ENCODE assay signal across 9 cellular contexts in the genomic region with DNA sequence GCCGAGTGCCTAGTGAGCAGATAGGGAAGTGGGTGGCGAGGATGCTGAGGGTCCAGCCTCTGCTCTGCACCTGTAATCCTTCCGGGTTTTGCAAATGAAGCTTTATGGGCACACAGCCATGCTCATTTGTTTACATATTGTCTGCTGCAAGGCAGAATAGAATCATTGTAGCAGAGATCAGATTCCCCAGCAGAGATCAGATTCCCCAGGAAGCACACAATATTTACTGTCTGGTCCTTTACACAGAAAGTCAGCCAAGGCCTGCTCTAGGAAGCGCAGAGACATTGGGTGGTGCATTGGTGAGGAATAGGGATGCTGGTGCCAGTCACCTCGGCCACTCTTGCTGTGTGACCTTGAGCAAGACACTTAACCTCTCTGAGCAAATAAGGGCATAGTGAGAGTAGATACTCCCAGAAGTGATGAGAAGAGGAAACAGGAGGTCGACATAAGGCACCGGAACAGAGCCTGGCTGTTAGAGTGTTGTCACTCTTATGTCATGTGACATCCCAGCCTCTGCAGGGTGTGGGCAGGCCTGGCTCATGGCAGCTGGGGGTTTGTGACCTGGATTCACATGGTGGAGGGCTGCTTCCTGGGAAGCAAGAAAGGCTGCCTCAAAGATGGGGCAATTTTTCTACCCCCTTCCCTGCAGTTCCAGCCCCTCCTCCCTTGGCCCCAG. TPM values are rescaled to one million over a fixed set of nuclear protein-coding genes. Genes with fewer than 3 reads are reported as not detected.
DNase-seq lines count a peak whose midpoint lies in the region; ATAC-seq and TF ChIP-seq lines count a peak whose summit lies in the region.
"Had no signal": no experiment of that assay in that cellular context is flagged by ENCODE, and none has a peak within 500 bp of the region (broad histone marks: within the 10 kb centered on the region; RNA-seq: fewer than 3 reads in every experiment).

No MANE protein-coding gene starts in this region.

- H3K4me1 ChIP-seq in GM23338 (ENCODE audit: insufficient read depth) (peaks cover 35% of the 10 kb centered on the region), HAP-1 (peaks cover 4% of the 10 kb centered on the region), lower lobe of right lung (peaks cover 26% of the 10 kb centered on the region)

- H2AFZ ChIP-seq in GM23338, result no peak overlapping the region

- H3K79me2 ChIP-seq in GM23338 (replicated peaks; ENCODE audit: insufficient read depth), result peaks cover 84% of the 10 kb centered on the region

- intact Hi-C loops in lower lobe of right lung (cut with DNase I), result no loop called here

- no peak overlapping the region for H3K27ac Mint-ChIP-seq in GM23338
- peak overlapping the region; percentile 79 for H3K27ac Mint-ChIP-seq in activated CD8-positive, alpha-beta T cell treated with anti-CD3 and anti-CD28 coated beads, Interleukin-2, amount 10 ng/mL, durations not matched to agents 7 days and 5 days
- H3K27ac Mint-ChIP-seq in natural killer cell treated with Interleukin-12 subunit alpha and Interleukin-12 subunit beta and Interleukin-15 and Interleukin-18, amount 100 ng/mL, for 72 hours, result peak overlapping the region in 1 of 2 donors; percentile 26

- no peak overlapping the region for H3K4me2 ChIP-seq in GM23338

- H3K4me3 ChIP-seq in GM23338 (no peak overlapping the region), HAP-1 (no peak overlapping the region), lower lobe of right lung (no peak overlapping the region)
- H3K4me3 ChIP-seq: gastroesophageal sphincter had no signal

- H3F3A ChIP-seq in GM23338 (replicated peaks; ENCODE audit: low read depth), result peaks cover 15% of the 10 kb centered on the region; the same call in 1 of the 2 replicates

- peaks cover 15% of the 10 kb centered on the region for H3K27me3 Mint-ChIP-seq in GM23338 (ENCODE audit: insufficient read depth, low read depth, poor library complexity)
- H3K27me3 Mint-ChIP-seq in activated CD8-positive, alpha-beta T cell treated with anti-CD3 and anti-CD28 coated beads, Interleukin-2, amount 10 ng/mL, durations not matched to agents 7 days and 5 days (ENCODE audit: low read depth), result no peaks in the 10 kb centered on the region
- H3K27me3 Mint-ChIP-seq in natural killer cell treated with Interleukin-12 subunit alpha and Interleukin-12 subunit beta and Interleukin-15 and Interleukin-18, amount 100 ng/mL, for 72 hours, result no peaks in the 10 kb centered on the region

- ATAC-seq in GM23338, result no peak
- ATAC-seq in activated CD8-positive, alpha-beta T cell treated with anti-CD3 and anti-CD28 coated beads, Interleukin-2, amount 10 ng/mL, durations not matched to agents 7 days and 5 days, result peak; percentile 77
- ATAC-seq in natural killer cell treated with Interleukin-12 subunit alpha and Interleukin-12 subunit beta and Interleukin-15 and Interleukin-18, amount 100 ng/mL, for 72 hours, result peak; percentile 48 to 61
- ATAC-seq in lower lobe of right lung, result no peak
- no peak for ATAC-seq in GM19351 (IDR thresholded peaks at IDR 0.05; ENCODE audit: unreplicated experiment)
- ATAC-seq: gastroesophageal sphincter had no signal

- H3K9me3 ChIP-seq in HAP-1, result no peaks in the 10 kb centered on the region
- no peaks in the 10 kb centered on the region for H3K9me3 ChIP-seq in lower lobe of right lung
- H3K9me3 ChIP-seq: gastroesophageal sphincter had no signal

- H3K4me3 Mint-ChIP-seq in GM23338, result no peak overlapping the region
- no peak overlapping the region for H3K4me3 Mint-ChIP-seq in activated CD8-positive, alpha-beta T cell treated with anti-CD3 and anti-CD28 coated beads, Interleukin-2, amount 10 ng/mL, durations not matched to agents 7 days and 5 days
- no peak overlapping the region for H3K4me3 Mint-ChIP-seq in natural killer cell treated with Interleukin-12 subunit alpha and Interleukin-12 subunit beta and Interleukin-15 and Interleukin-18, amount 100 ng/mL, for 72 hours

- no peaks in the 10 kb centered on the region for H3K9me3 Mint-ChIP-seq in GM23338
- no peaks in the 10 kb centered on the region for H3K9me3 Mint-ChIP-seq in activated CD8-positive, alpha-beta T cell treated with anti-CD3 and anti-CD28 coated beads, Interleukin-2, amount 10 ng/mL, durations not matched to agents 7 days and 5 days (ENCODE audit: insufficient read depth)
- no peaks in the 10 kb centered on the region for H3K9me3 Mint-ChIP-seq in natural killer cell treated with Interleukin-12 subunit alpha and Interleukin-12 subunit beta and Interleukin-15 and Interleukin-18, amount 100 ng/mL, for 72 hours

- H4K20me1 ChIP-seq in GM23338 (replicated peaks; ENCODE audit: insufficient read depth), result peaks cover 8% of the 10 kb centered on the region

- POLR2A ChIA-PET in activated CD8-positive, alpha-beta T cell treated with anti-CD3 and anti-CD28 coated beads, Interleukin-2, amount 10 ng/mL, durations not matched to agents 7 days and 5 days (lab: Charles Lee), result interaction anchor here (0.9 kb wide), 1 partner anchor 9 kb away, joined by 3 read pairs; no protein-coding TSS in a partner anchor

- H3K27me3 ChIP-seq in GM23338 (ENCODE audit: insufficient read depth), result no peaks in the 10 kb centered on the region
- H3K27me3 ChIP-seq in HAP-1 (ENCODE audit: low read depth), result no peaks in the 10 kb centered on the region
- H3K27me3 ChIP-seq in lower lobe of right lung (ENCODE audit: low read depth), result no peaks in the 10 kb centered on the region
- H3K27me3 ChIP-seq: gastroesophageal sphincter had no signal

- no peaks in the 10 kb centered on the region for H3K36me3 ChIP-seq in GM23338 (ENCODE audit: insufficient read depth)
- H3K36me3 ChIP-seq in HAP-1 (replicated peaks), result no peaks in the 10 kb centered on the region
- no peaks in the 10 kb centered on the region for H3K36me3 ChIP-seq in lower lobe of right lung
- H3K36me3 ChIP-seq: gastroesophageal sphincter had no signal

- H3K9me2 ChIP-seq in GM23338 (ENCODE audit: insufficient read depth), result no peaks in the 10 kb centered on the region

- H3K36me3 Mint-ChIP-seq in GM23338 (ENCODE audit: low read depth), result peaks cover 5% of the 10 kb centered on the region; the same call in 1 of the 3 replicates
- H3K36me3 Mint-ChIP-seq in activated CD8-positive, alpha-beta T cell treated with anti-CD3 and anti-CD28 coated beads, Interleukin-2, amount 10 ng/mL, durations not matched to agents 7 days and 5 days (ENCODE audit: low read depth), result no peaks in the 10 kb centered on the region
- H3K36me3 Mint-ChIP-seq in natural killer cell treated with Interleukin-12 subunit alpha and Interleukin-12 subunit beta and Interleukin-15 and Interleukin-18, amount 100 ng/mL, for 72 hours, result no peaks in the 10 kb centered on the region

- no peak for TF ChIP-seq CTCF in GM23338 (conservative IDR thresholded peaks at IDR 0.05; ENCODE audit: low read depth in 2 of 2)
- TF ChIP-seq CTCF in lower lobe of right lung (IDR thresholded peaks at IDR 0.05), result no peak

- H3K27ac ChIP-seq in GM23338 (ENCODE audit: low read depth) (peak overlapping the region; percentile 86; the same call in 1 of the 2 replicates), lower lobe of right lung (no peak overlapping the region)
- H3K27ac ChIP-seq: gastroesophageal sphincter had no signal

- DNase-seq in GM23338 (ENCODE audit: low spot score), result no peak
- DNase-seq in NCI-H2029 treated with DMSO at 0.1 percent for 48 hours (lab: John Stamatoyannopoulos, UW), result peak; percentile 90
- peak; percentile 30 for DNase-seq in activated CD8-positive, alpha-beta T cell treated with anti-CD3 and anti-CD28 coated beads, Interleukin-2, amount 10 ng/mL, durations not matched to agents 7 days and 5 days
- no peak for DNase-seq in natural killer cell treated with Interleukin-12 subunit alpha and Interleukin-12 subunit beta and Interleukin-15 and Interleukin-18, amount 100 ng/mL, for 72 hours (ENCODE audit: low spot score)
- no peak for DNase-seq in HAP-1 (ENCODE audit: low spot score in 2 of 2)
- DNase-seq in lower lobe of right lung, result no peak
- no peak for DNase-seq in iPS-NIHi11 (ENCODE audit: low spot score)

- in situ Hi-C loops in HAP-1 (cut with MboI; ENCODE audit: low sequenced_read_pairs), result no loop called here

- H3K4me1 Mint-ChIP-seq in GM23338, result peaks cover 36% of the 10 kb centered on the region
- peaks cover 11% of the 10 kb centered on the region for H3K4me1 Mint-ChIP-seq in activated CD8-positive, alpha-beta T cell treated with anti-CD3 and anti-CD28 coated beads, Interleukin-2, amount 10 ng/mL, durations not matched to agents 7 days and 5 days (ENCODE audit: low read depth)
- peaks cover 6 to 12% of the 10 kb centered on the region in 2 donors for H3K4me1 Mint-ChIP-seq in natural killer cell treated with Interleukin-12 subunit alpha and Interleukin-12 subunit beta and Interleukin-15 and Interleukin-18, amount 100 ng/mL, for 72 hours (ENCODE audit: low read depth in 2 of 2)

- CTCF ChIA-PET in activated CD8-positive, alpha-beta T cell treated with anti-CD3 and anti-CD28 coated beads, Interleukin-2, amount 10 ng/mL, durations not matched to agents 7 days and 5 days (lab: Charles Lee), result no interaction called here

RNA-seq across cellular contexts. Expression of gene CARM1, which starts 25.6 kb away (rescaled TPM):
- total RNA-seq in GM23338 (2014; rRNA removed; shearing (Covaris generic)), result 118 and 125 TPM in 2 replicates
- polyA plus RNA-seq in GM23338 (2016; fragmentation: Nextera tagmentation; extraction: Ambion mirVana), result 40.3 and 43.3 TPM in 2 replicates
- 10 to 100 TPM; 33.2 to 33.4 TPM for total RNA-seq in activated CD8-positive, alpha-beta T cell treated with anti-CD3 and anti-CD28 coated beads, Interleukin-2, amount 10 ng/mL, durations not matched to agents 7 days and 5 days
- total RNA-seq in natural killer cell treated with Interleukin-12 subunit alpha and Interleukin-12 subunit beta and Interleukin-15 and Interleukin-18, amount 100 ng/mL, for 72 hours, result 10 to 100 TPM; 48.4 to 60.0 TPM
- 27.5 TPM for total RNA-seq in lower lobe of right lung

RNA-seq across cellular contexts. Expression of gene YIPF2, which starts 31.4 kb away (rescaled TPM):
- total RNA-seq in GM23338 (2014; rRNA removed; shearing (Covaris generic)), result 54.0 and 63.7 TPM in 2 replicates
- 36.3 and 45.3 TPM in 2 replicates for polyA plus RNA-seq in GM23338 (2016; fragmentation: Nextera tagmentation; extraction: Ambion mirVana)
- 10 to 100 TPM; 20.4 to 20.5 TPM for total RNA-seq in activated CD8-positive, alpha-beta T cell treated with anti-CD3 and anti-CD28 coated beads, Interleukin-2, amount 10 ng/mL, durations not matched to agents 7 days and 5 days
- 10 to 100 TPM; 33.8 to 37.2 TPM for total RNA-seq in natural killer cell treated with Interleukin-12 subunit alpha and Interleukin-12 subunit beta and Interleukin-15 and Interleukin-18, amount 100 ng/mL, for 72 hours
- 42.2 TPM for total RNA-seq in lower lobe of right lung

RNA-seq across cellular contexts. Expression of gene TIMM29, which starts 31.6 kb away (rescaled TPM):
- total RNA-seq in GM23338 (2014; rRNA removed; shearing (Covaris generic)), result 56.4 and 60.7 TPM in 2 replicates
- polyA plus RNA-seq in GM23338 (2016; fragmentation: Nextera tagmentation; extraction: Ambion mirVana), result 23.7 and 24.1 TPM in 2 replicates
- total RNA-seq in activated CD8-positive, alpha-beta T cell treated with anti-CD3 and anti-CD28 coated beads, Interleukin-2, amount 10 ng/mL, durations not matched to agents 7 days and 5 days, result 10 to 100 TPM; 20.2 to 23.0 TPM
- total RNA-seq in natural killer cell treated with Interleukin-12 subunit alpha and Interleukin-12 subunit beta and Interleukin-15 and Interleukin-18, amount 100 ng/mL, for 72 hours, result 10 to 100 TPM; 24.9 to 30.2 TPM
- total RNA-seq in lower lobe of right lung, result 17.3 TPM

RNA-seq across cellular contexts. Expression of gene C19orf38, which starts 48.8 kb away (rescaled TPM):
- total RNA-seq in GM23338 (2014; rRNA removed; shearing (Covaris generic)), result 0.78 TPM in 1 of 2 replicates, not detected in the other
- 0.43 and 0.45 TPM in 2 replicates for polyA plus RNA-seq in GM23338 (2016; fragmentation: Nextera tagmentation; extraction: Ambion mirVana)
- total RNA-seq in activated CD8-positive, alpha-beta T cell treated with anti-CD3 and anti-CD28 coated beads, Interleukin-2, amount 10 ng/mL, durations not matched to agents 7 days and 5 days, result 1 to 10 TPM; 1.1 to 2.2 TPM
- total RNA-seq in natural killer cell treated with Interleukin-12 subunit alpha and Interleukin-12 subunit beta and Interleukin-15 and Interleukin-18, amount 100 ng/mL, for 72 hours, result 10 to 100 TPM in 1 of 2 donors, 1 to 10 TPM in 1; 2.7 to 12.0 TPM
- 11.7 TPM for total RNA-seq in lower lobe of right lung

Comparison
In these comparisons a context has a peak if more than half of its experiments do, and no peak if none do; other contexts are left out.
1. ATAC-seq: peak in activated CD8-positive, alpha-beta T cell treated with anti-CD3 and anti-CD28 coated beads, Interleukin-2, amount 10 ng/mL, durations not matched to agents 7 days and 5 days (single experiment) and natural killer cell treated with Interleukin-12 subunit alpha and Interleukin-12 subunit beta and Interleukin-15 and Interleukin-18, amount 100 ng/mL, for 72 hours (2 of 2); none in GM23338 (single experiment), lower lobe of right lung (0 of 2) and GM19351 (single experiment).
2. DNase-seq: peak in NCI-H2029 treated with DMSO at 0.1 percent for 48 hours (single experiment) and activated CD8-positive, alpha-beta T cell treated with anti-CD3 and anti-CD28 coated beads, Interleukin-2, amount 10 ng/mL, durations not matched to agents 7 days and 5 days (single experiment); none in GM23338 (single experiment), natural killer cell treated with Interleukin-12 subunit alpha and Interleukin-12 subunit beta and Interleukin-15 and Interleukin-18, amount 100 ng/mL, for 72 hours (single experiment), HAP-1 (0 of 2), lower lobe of right lung (single experiment) and iPS-NIHi11 (single experiment).